ENCODE assay signal across 8 cellular contexts in the genomic region with DNA sequence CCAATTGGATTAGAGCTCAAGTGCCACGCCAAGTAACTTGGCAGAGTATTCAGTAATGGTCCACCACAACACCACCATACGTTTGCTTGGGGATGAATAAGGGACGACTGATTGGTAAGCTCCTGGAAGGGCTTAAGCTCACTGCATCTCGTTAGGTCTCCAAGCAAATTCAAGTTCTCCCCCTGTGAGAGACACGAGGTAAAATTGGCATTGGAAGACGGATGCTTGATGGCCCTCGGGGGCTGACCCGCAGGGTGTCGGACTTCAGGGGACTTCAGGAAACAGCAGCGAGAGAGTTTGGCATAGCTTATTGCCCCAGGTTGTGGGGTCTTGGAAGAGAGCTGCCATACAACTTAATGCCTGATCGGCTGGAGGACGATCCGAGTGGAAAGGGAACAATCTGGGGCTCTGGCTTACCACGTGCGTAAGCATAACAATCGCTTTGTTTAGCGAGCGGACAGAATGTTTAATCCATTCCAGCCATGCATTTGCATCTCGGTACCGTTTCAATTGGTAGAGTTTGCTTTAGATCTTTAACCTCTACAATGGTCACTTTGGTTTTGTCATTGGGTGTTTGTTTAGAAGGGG. TPM values are rescaled to one million over a fixed set of nuclear protein-coding genes. Genes with fewer than 3 reads are reported as not detected.
A peak's percentile ranks its signal among the peaks of the same experiment; 100 is the strongest.
DNase-seq lines count a peak whose midpoint lies in the region; FAIRE-seq and TF ChIP-seq lines count a peak whose summit lies in the region.

No MANE protein-coding gene starts in this region.

- H3K9me3 ChIP-seq in mammary epithelial cell (replicated peaks; ENCODE audit: insufficient read depth, low read length): no peaks in the 10 kb centered on the region
- peaks cover 15 to 81% (median 77%) of the 10 kb centered on the region in 8 donors for H3K9me3 ChIP-seq in spleen

- no peak overlapping the region for H2AFZ ChIP-seq in mammary epithelial cell (ENCODE audit: low read depth, low read length)

- TF ChIP-seq CTCF in LNCaP clone FGC (IDR thresholded peaks at IDR 0.05; ENCODE audit: control insufficient read depth, extremely low read depth, insufficient read depth): no peak
- no peak for TF ChIP-seq CTCF in mammary epithelial cell (conservative IDR thresholded peaks at IDR 0.05 in 1 of 2, IDR thresholded peaks at IDR 0.05 in 1 of 2; ENCODE audit: extremely low read depth in 1 of 2, insufficient read depth in 1 of 2, low read depth in 1 of 2, low read length in 2 of 2)
- no peak for TF ChIP-seq CTCF in nephron progenitor cell (IDR thresholded peaks at IDR 0.05)
- no peak for TF ChIP-seq CTCF in spleen (IDR thresholded peaks at IDR 0.05 in 8 of 11, conservative IDR thresholded peaks at IDR 0.05 in 3 of 11)

- H3K36me3 ChIP-seq in mammary epithelial cell (ENCODE audit: insufficient read depth, low read length) (peaks cover 74% of the 10 kb centered on the region), spleen (peaks cover 18 to 88% (median 83%) of the 10 kb centered on the region in 6 donors)

- BruUV-seq in mammary epithelial cell (replicated peaks; lab: Mats Ljungman, UMichigan): no TSS peak

- dilution Hi-C loops in mammary epithelial cell (cut with HindIII; ENCODE audit: low sequenced_read_pairs): no loop called here

- no peak for TF ChIP-seq POLR2A in spleen (IDR thresholded peaks at IDR 0.05)
- no peak for TF ChIP-seq POLR2A in H54 (IDR thresholded peaks at IDR 0.05; ENCODE audit: low read depth, low read length)

- WGBS in mammary epithelial cell (ENCODE audit: low coverage, missing lambda C conversion rate): 85% methylated on average over 18 of the region's 20 CpGs
- 68 to 83% (median 78%) methylated on average over 20 of the region's 20 CpGs for WGBS in spleen, 5 donors

- CTCF ChIA-PET in mammary epithelial cell (lab: Charles Lee; ENCODE audit: low non-redundant PET): no interaction called here

- FAIRE-seq in H54 (lab: Jason Lieb, UNC): no peak

- in situ Hi-C loops in mammary epithelial cell (cut with MboI; ENCODE audit: low sequenced_read_pairs in 2 of 2): no loop called here

- peak overlapping the region; percentile 99 for H3K4me3 ChIP-seq in LNCaP clone FGC (ENCODE audit: low read depth, low read length)
- H3K4me3 ChIP-seq in mammary epithelial cell (replicated peaks in 1 of 3; ENCODE audit: insufficient read depth in 1 of 3, low read depth in 2 of 3, low read length in 3 of 3): peak overlapping the region in 1 of 3 experiments; percentile 90
- H3K4me3 ChIP-seq in spleen: peak overlapping the region in 3 of 8 donors; percentile 63 to 88 (median 80)

- no peak overlapping the region for H3K27ac ChIP-seq in mammary epithelial cell (ENCODE audit: insufficient read depth, low read depth, low read length)
- peak overlapping the region in 4 of 8 donors; percentile 97 to 99 (median 98) for H3K27ac ChIP-seq in spleen

- H3K79me2 ChIP-seq in mammary epithelial cell (ENCODE audit: insufficient read depth, low read length): peaks cover 94% of the 10 kb centered on the region

- no peak overlapping the region for H3K9ac ChIP-seq in mammary epithelial cell (ENCODE audit: insufficient read depth, low read length)

- H3K27ac Mint-ChIP-seq in nephron progenitor cell: peak overlapping the region; percentile 52

- intact Hi-C loops in mammary epithelial cell (cut with micrococcal nuclease) (no loop called here), spleen (cut with DNase I; ENCODE audit: low total_unique reads) (no loop called here)

- peaks cover 92% of the 10 kb centered on the region for H3K9me3 Mint-ChIP-seq in nephron progenitor cell

- DNase-seq in ELF-1 (ENCODE audit: low read depth, low spot score) (peak; percentile 70), LNCaP clone FGC (ENCODE audit: low read depth) (no peak), mammary epithelial cell (no peak), nephron progenitor cell (no peak), spleen (no peak), H54 (ENCODE audit: insufficient read length, low spot score) (no peak), foreskin melanocyte (no peak), NCI-H226 (no peak)

- H3K27me3 Mint-ChIP-seq in nephron progenitor cell (ENCODE audit: low read depth, poor library complexity): no peaks in the 10 kb centered on the region

- H4K20me1 ChIP-seq in mammary epithelial cell (ENCODE audit: insufficient read depth, low read length): peaks cover 64% of the 10 kb centered on the region

- H3K36me3 Mint-ChIP-seq in nephron progenitor cell (ENCODE audit: low read depth): peaks cover 94% of the 10 kb centered on the region

- peak overlapping the region; percentile 95 for H3K4me3 Mint-ChIP-seq in nephron progenitor cell

- H3K27me3 ChIP-seq in mammary epithelial cell (ENCODE audit: insufficient read depth, low read length) (no peaks in the 10 kb centered on the region), spleen (replicated peaks in 1 of 7) (no peaks in the 10 kb centered on the region)

- peaks cover 86% of the 10 kb centered on the region for H3K4me1 Mint-ChIP-seq in nephron progenitor cell

- H3K4me1 ChIP-seq in mammary epithelial cell (ENCODE audit: insufficient read depth, low read length): peaks cover 62% of the 10 kb centered on the region
- peaks cover 11 to 89% (median 56%) of the 10 kb centered on the region in 6 donors for H3K4me1 ChIP-seq in spleen

- peak overlapping the region; percentile 90 for H3K4me2 ChIP-seq in mammary epithelial cell (ENCODE audit: insufficient read depth, low read depth, low read length)

RNA-seq across cellular contexts. Expression of gene ZNFX1, which starts 4.8 kb away (rescaled TPM):
- total RNA-seq in mammary epithelial cell: 10 to 100 TPM; 24.9 to 34.0 TPM
- polyA plus RNA-seq in mammary epithelial cell: 6.3 TPM
- 54.2 TPM for polyA minus RNA-seq in mammary epithelial cell
- total RNA-seq in spleen: 10 to 100 TPM; 48.0 to 68.9 (median 54.9) TPM
- 10 to 100 TPM in 1 of 3 donors, 1 to 10 TPM in 2; 5.8 to 11.9 (median 6.6) TPM for polyA plus RNA-seq in spleen
